ENCODE assay signal across 15 cellular contexts in the genomic region with DNA sequence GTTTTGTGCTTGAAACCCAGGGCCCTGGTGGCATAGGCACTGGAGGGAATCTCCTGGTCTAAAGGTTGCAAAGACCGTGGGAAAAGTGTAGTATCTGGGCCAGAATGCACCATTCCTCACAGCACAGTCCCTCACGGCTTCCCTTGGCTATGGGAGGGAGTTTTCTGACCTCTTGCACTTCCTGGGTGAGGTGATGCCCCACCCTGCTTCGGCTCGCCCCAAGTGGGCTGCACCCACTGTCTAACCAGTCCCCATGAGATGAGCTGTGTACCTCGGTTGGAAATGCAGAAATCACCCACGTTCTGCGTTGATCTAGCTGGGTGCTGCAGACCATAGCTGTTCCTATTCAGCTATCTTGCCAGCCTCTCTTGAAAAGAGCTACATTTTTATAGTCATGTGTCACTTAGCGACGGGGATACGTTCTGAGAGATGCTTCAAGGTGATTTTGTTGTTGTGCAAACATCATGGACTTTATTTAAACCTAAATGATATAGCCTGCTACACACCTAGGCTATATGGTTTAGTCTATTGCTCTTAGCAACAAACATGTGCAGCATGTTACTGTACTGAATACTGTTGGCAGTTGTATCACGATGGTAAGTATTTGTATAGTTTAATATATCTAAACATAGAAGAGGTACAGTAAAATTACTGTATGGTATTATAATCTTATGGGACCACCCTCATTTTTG.
DNase-seq lines count a peak whose midpoint lies in the region; ATAC-seq and TF ChIP-seq lines count a peak whose summit lies in the region.
"Had no signal": no experiment of that assay in that cellular context is flagged by ENCODE, and none has a peak within 500 bp of the region (broad histone marks: within the 10 kb centered on the region; RNA-seq: fewer than 3 reads in every experiment).

No MANE protein-coding gene starts in this region.

- H3K36me3 ChIP-seq in left lung (no peaks in the 10 kb centered on the region), upper lobe of left lung (no peaks in the 10 kb centered on the region)
- H3K36me3 ChIP-seq: HAP-1 had no signal

- TF ChIP-seq CTCF in left lung (IDR thresholded peaks at IDR 0.05) (no peak), upper lobe of left lung (IDR thresholded peaks at IDR 0.05) (no peak)

- ATAC-seq in left lung (peak; percentile 72), upper lobe of left lung (ENCODE audit: low FRiP score in 2 of 2) (no peak), GM21515 (IDR thresholded peaks at IDR 0.05; ENCODE audit: unreplicated experiment) (no peak)

- H3K4me1 ChIP-seq in left lung: no peaks in the 10 kb centered on the region
- peaks cover 0 to 5% (median 0%) of the 10 kb centered on the region in 4 donors for H3K4me1 ChIP-seq in upper lobe of left lung
- H3K4me1 ChIP-seq: HAP-1 had no signal

- no peak overlapping the region for H3K27ac ChIP-seq in left lung
- H3K27ac ChIP-seq in upper lobe of left lung: peak overlapping the region in 1 of 4 donors; percentile 61

- 66 to 75% methylated on average over 11 of the region's 11 CpGs for WGBS in upper lobe of left lung, 2 donors

- H3K27me3 ChIP-seq in left lung: no peaks in the 10 kb centered on the region
- no peaks in the 10 kb centered on the region for H3K27me3 ChIP-seq in upper lobe of left lung

- H3K9me3 ChIP-seq in left lung (peaks cover 0 to 23% of the 10 kb centered on the region in 2 donors), upper lobe of left lung (peaks cover 0 to 13% (median 3%) of the 10 kb centered on the region in 4 donors)
- H3K9me3 ChIP-seq: HAP-1, SK-N-SH had no signal

- intact Hi-C loops in left lung (cut with DNase I): no loop called here

- in situ Hi-C loops in ACHN (cut with HindIII; ENCODE audit: low pct_ligation_motif_present, low pct_unique_long_range_greater_than_20kb, low sequenced_read_pairs): no loop called here

- TF ChIP-seq POLR2A in upper lobe of left lung (IDR thresholded peaks at IDR 0.05): no peak

- TF ChIP-seq EP300 in upper lobe of left lung (IDR thresholded peaks at IDR 0.05): no peak

- H3K4me3 ChIP-seq in left lung: no peak overlapping the region
- H3K4me3 ChIP-seq in upper lobe of left lung: no peak overlapping the region
- H3K4me3 ChIP-seq: HAP-1 had no signal

- DNase-seq in NCI-H510A treated with DMSO at 0.1 percent for 48 hours (lab: John Stamatoyannopoulos, UW): peak; percentile 9
- no peak for DNase-seq in NCI-H510A (lab: John Stamatoyannopoulos, UW)
- DNase-seq in NCI-H1092 treated with DMSO at 0.1 percent for 48 hours (lab: John Stamatoyannopoulos, UW): peak; percentile 27
- no peak for DNase-seq in left lung
- peak; percentile 28 to 34 for DNase-seq in upper lobe of left lung
- DNase-seq in ACHN: no peak
- DNase-seq in kidney tubule cell (ENCODE audit: low spot score): no peak
- DNase-seq: C1 segment of cervical spinal cord, DMS 273 treated with DMSO at 0.1 percent for 48 hours, NCI-H1930, NCI-H524, SHP77, SK-N-SH had no signal

Comparison
In these comparisons a context has a peak if more than half of its experiments do, and no peak if none do; other contexts are left out.
1. DNase-seq: peak in NCI-H510A treated with DMSO at 0.1 percent for 48 hours (single experiment), NCI-H1092 treated with DMSO at 0.1 percent for 48 hours (single experiment) and upper lobe of left lung (2 of 2); none in NCI-H510A (single experiment), left lung (0 of 2), ACHN (single experiment) and kidney tubule cell (single experiment).